Comparison of ENCODE assay signal across 7 cellular contexts in genomic region chr17:28723836-28724499, GRCh38. TPM values are rescaled to one million over a fixed set of nuclear protein-coding genes. Genes with fewer than 3 reads are reported as not detected.
A peak's percentile ranks its signal among the peaks of the same experiment; 100 is the strongest.
DNase-seq lines count a peak whose midpoint lies in the region; ATAC-seq and TF ChIP-seq lines count a peak whose summit lies in the region.
"Not testable (repeated sequence)": the region's sequence is repeated elsewhere in the genome, so short reads cannot be mapped to it uniquely, and the experiment has no call there.

No MANE protein-coding gene starts in this region.

- not testable (repeated sequence) for H2AK5ac ChIP-seq in neuronal stem cell (ENCODE audit: low read depth, low read length)

- 0 out of 2 replicates have a peak, but pooled peaks have one; percentile 19 for TF ChIP-seq POLR2A in Raji (IDR thresholded peaks at IDR 0.05; ENCODE audit: insufficient read depth, low read depth, low read length)

- peak overlapping the region; percentile 100 for H3K4me3 Mint-ChIP-seq in activated T-cell treated with anti-CD3 and anti-CD28 coated beads, Interleukin-2, amount 50 U/mL, for 4 hours

- peak overlapping the region; percentile 19 for H2BK5ac ChIP-seq in neuronal stem cell (ENCODE audit: low read length)

- peak overlapping the region; percentile 5 for H3K23ac ChIP-seq in neuronal stem cell (ENCODE audit: low read depth, low read length, poor library complexity)

- H3K4me2 ChIP-seq in DOHH2 (ENCODE audit: low read length) (peak overlapping the region; percentile 100), mammary epithelial cell (ENCODE audit: insufficient read depth, low read depth, low read length) (peak overlapping the region; percentile 16)
- not testable (repeated sequence) for H3K4me2 ChIP-seq in neuronal stem cell (ENCODE audit: insufficient read depth, low read length, poor library complexity, severe bottlenecking)

- not testable (repeated sequence) for H3K27me3 ChIP-seq in DOHH2 (ENCODE audit: control insufficient read depth, low read length); mammary epithelial cell (ENCODE audit: insufficient read depth, low read length); iPS-20b (ENCODE audit: insufficient read depth, low read length); neuronal stem cell (ENCODE audit: control insufficient read depth in 3 of 3, insufficient read depth in 3 of 3, low read depth in 1 of 3, low read length in 3 of 3)

- DNase-seq in KBM-7 = peak; percentile 16
- DNase-seq in activated T-cell treated with anti-CD3 and anti-CD28 coated beads, Interleukin-2, amount 50 U/mL, for 4 hours; mammary epithelial cell; neuronal stem cell (ENCODE audit: low spot score): not testable (repeated sequence)

- peaks cover 50% of the 10 kb centered on the region for H3K79me2 ChIP-seq in DOHH2 (ENCODE audit: control insufficient read depth, low read length)
- peaks cover 45% of the 10 kb centered on the region for H3K79me2 ChIP-seq in mammary epithelial cell (ENCODE audit: insufficient read depth, low read length)

- H3K36me3 Mint-ChIP-seq in activated T-cell treated with anti-CD3 and anti-CD28 coated beads, Interleukin-2, amount 50 U/mL, for 4 hours (ENCODE audit: insufficient read depth) = peaks cover 53% of the 10 kb centered on the region

- H3K27me3 Mint-ChIP-seq in activated T-cell treated with anti-CD3 and anti-CD28 coated beads, Interleukin-2, amount 50 U/mL, for 4 hours (ENCODE audit: low read depth) = not testable (repeated sequence)

- H4K8ac ChIP-seq in neuronal stem cell (ENCODE audit: low read depth, low read length) = not testable (repeated sequence)

- peaks cover 48% of the 10 kb centered on the region for H3K4me1 Mint-ChIP-seq in activated T-cell treated with anti-CD3 and anti-CD28 coated beads, Interleukin-2, amount 50 U/mL, for 4 hours (ENCODE audit: low read depth)

- not testable (repeated sequence) for H3K9me3 Mint-ChIP-seq in activated T-cell treated with anti-CD3 and anti-CD28 coated beads, Interleukin-2, amount 50 U/mL, for 4 hours

- H3K4ac ChIP-seq in neuronal stem cell (ENCODE audit: low read length) = not testable (repeated sequence)

- not testable (repeated sequence) for H2BK12ac ChIP-seq in neuronal stem cell (ENCODE audit: low read length)

- H3K79me1 ChIP-seq in neuronal stem cell (ENCODE audit: low read depth, low read length) = not testable (repeated sequence)

- peaks cover 22% of the 10 kb centered on the region for H4K20me1 ChIP-seq in DOHH2 (ENCODE audit: control insufficient read depth, insufficient read depth, low read depth, low read length)
- not testable (repeated sequence) for H4K20me1 ChIP-seq in mammary epithelial cell (ENCODE audit: insufficient read depth, low read length)

- TF ChIP-seq CTCF in DOHH2 (IDR thresholded peaks at IDR 0.05; ENCODE audit: low read depth, low read length, poor library complexity, severe bottlenecking); mammary epithelial cell (conservative IDR thresholded peaks at IDR 0.05 in 1 of 2, IDR thresholded peaks at IDR 0.05 in 1 of 2; ENCODE audit: extremely low read depth in 1 of 2, insufficient read depth in 1 of 2, low read depth in 1 of 2, low read length in 2 of 2): not testable (repeated sequence)

- H3K27ac ChIP-seq in DOHH2 (ENCODE audit: low read depth, low read length) = peak overlapping the region; percentile 93
- H3K27ac ChIP-seq in mammary epithelial cell (ENCODE audit: insufficient read depth, low read depth, low read length); iPS-20b (ENCODE audit: low read length); neuronal stem cell (replicated peaks; ENCODE audit: low read length): not testable (repeated sequence)

- not testable (repeated sequence) for H2BK120ac ChIP-seq in neuronal stem cell (ENCODE audit: low read depth, low read length)

- H3K36me3 ChIP-seq in DOHH2 (ENCODE audit: control insufficient read depth, low read length) (peaks cover 60% of the 10 kb centered on the region), mammary epithelial cell (ENCODE audit: insufficient read depth, low read length) (peaks cover 28% of the 10 kb centered on the region), iPS-20b (ENCODE audit: insufficient read depth, low read depth, low read length) (peaks cover 49% of the 10 kb centered on the region), neuronal stem cell (replicated peaks in 1 of 2; ENCODE audit: control insufficient read depth in 2 of 2, insufficient read depth in 2 of 2, low read length in 2 of 2) (peaks cover 31 to 52% of the 10 kb centered on the region in 2 donors)

- not testable (repeated sequence) for H3K9ac ChIP-seq in mammary epithelial cell (ENCODE audit: insufficient read depth, low read length)
- H3K9ac ChIP-seq in iPS-20b (ENCODE audit: low read depth, low read length) = peak overlapping the region; percentile 85; the same call in 1 of the 2 replicates
- peak overlapping the region; percentile 22 for H3K9ac ChIP-seq in neuronal stem cell (ENCODE audit: low read depth, low read length, poor library complexity)

- H3K18ac ChIP-seq in neuronal stem cell (ENCODE audit: low read length) = not testable (repeated sequence)

- dilution Hi-C loops in mammary epithelial cell (cut with HindIII; ENCODE audit: low sequenced_read_pairs) = not testable (repeated sequence)

- not testable (repeated sequence) for H3K9me3 ChIP-seq in DOHH2 (ENCODE audit: control insufficient read depth, insufficient read depth, low read length); mammary epithelial cell (replicated peaks; ENCODE audit: insufficient read depth, low read length); iPS-20b (ENCODE audit: insufficient read depth, low read depth, low read length); neuronal stem cell (replicated peaks in 1 of 2; ENCODE audit: control insufficient read depth in 2 of 2, insufficient read depth in 1 of 2, low read depth in 1 of 2, low read length in 2 of 2)

- ATAC-seq in activated T-cell treated with anti-CD3 and anti-CD28 coated beads, Interleukin-2, amount 50 U/mL, for 4 hours = not testable (repeated sequence)

- 68% methylated on average over 4 of the region's 4 CpGs for WGBS in mammary epithelial cell (ENCODE audit: low coverage, missing lambda C conversion rate)
- no CpG with 5 or more reads among the region's 4 CpGs for WGBS in neuronal stem cell (ENCODE audit: extremely low coverage in 2 of 2, insufficient read length in 2 of 2, insufficient replicate concordance in 1 of 2), 2 donors

- not testable (repeated sequence) for H3K14ac ChIP-seq in neuronal stem cell (ENCODE audit: low read length)

- H3F3A ChIP-seq in DOHH2 (ENCODE audit: control insufficient read depth, insufficient read depth) = peaks cover 67% of the 10 kb centered on the region

- H3K4me1 ChIP-seq in DOHH2 (ENCODE audit: control insufficient read depth, low read length) = peaks cover 59% of the 10 kb centered on the region
- peaks cover 56% of the 10 kb centered on the region for H3K4me1 ChIP-seq in mammary epithelial cell (ENCODE audit: insufficient read depth, low read length)
- H3K4me1 ChIP-seq in iPS-20b (ENCODE audit: insufficient read depth, low read length) = not testable (repeated sequence)
- peaks cover 24 to 29% of the 10 kb centered on the region in 2 donors for H3K4me1 ChIP-seq in neuronal stem cell (ENCODE audit: control insufficient read depth in 2 of 2, insufficient read depth in 1 of 2, low read depth in 1 of 2, low read length in 2 of 2)

- not testable (repeated sequence) for H4K91ac ChIP-seq in neuronal stem cell (ENCODE audit: low read depth, low read length, poor library complexity)

- intact Hi-C loops in mammary epithelial cell (cut with micrococcal nuclease) = not testable (repeated sequence)

- CTCF ChIA-PET in mammary epithelial cell (lab: Charles Lee; ENCODE audit: low non-redundant PET) = not testable (repeated sequence)

- H3K4me3 ChIP-seq in DOHH2 (ENCODE audit: low read length) (peak overlapping the region; percentile 94), iPS-20b (ENCODE audit: low read length) (peak overlapping the region; percentile 73; the same call in 1 of the 2 replicates), neuronal stem cell (ENCODE audit: low read length in 2 of 2) (peak overlapping the region in 1 of 2 donors; percentile 61)
- not testable (repeated sequence) for H3K4me3 ChIP-seq in mammary epithelial cell (replicated peaks in 1 of 3; ENCODE audit: insufficient read depth in 1 of 3, low read depth in 2 of 3, low read length in 3 of 3)

- H2BK15ac ChIP-seq in neuronal stem cell (ENCODE audit: low read length) = not testable (repeated sequence)

- not testable (repeated sequence) for BruUV-seq in mammary epithelial cell (replicated peaks; lab: Mats Ljungman, UMichigan)

- not testable (repeated sequence) for H3K9me2 ChIP-seq in DOHH2 (replicated peaks; ENCODE audit: control insufficient read depth, low read length)

- in situ Hi-C loops in KBM-7 (cut with MboI; ENCODE audit: low pct_unique_long_range_greater_than_20kb, low sequenced_read_pairs); mammary epithelial cell (cut with MboI; ENCODE audit: low sequenced_read_pairs in 2 of 2): not testable (repeated sequence)

- not testable (repeated sequence) for H2AFZ ChIP-seq in mammary epithelial cell (ENCODE audit: low read depth, low read length); neuronal stem cell (ENCODE audit: low read length)

RNA-seq across cellular contexts. Expression of gene TLCD1, which starts 2.1 kb away (rescaled TPM):
- total RNA-seq in activated T-cell treated with anti-CD3 and anti-CD28 coated beads, Interleukin-2, amount 50 U/mL, for 4 hours = 10 to 100 TPM; 20.8 to 28.5 (median 23.8) TPM
- 10 to 100 TPM in 1 of 2 donors, 1 to 10 TPM in 1; 4.7 to 16.7 TPM for total RNA-seq in mammary epithelial cell
- 19.8 TPM for polyA plus RNA-seq in mammary epithelial cell
- 10.1 TPM for polyA minus RNA-seq in mammary epithelial cell
- polyA plus RNA-seq in neuronal stem cell (2013, experiment 1 of 2) = 9.1 TPM
- polyA plus RNA-seq in neuronal stem cell (2013, experiment 2 of 2) = 8.3 TPM

RNA-seq across cellular contexts. Expression of gene RPL23A, which starts 4.2 kb away (rescaled TPM):
- 1,000 to 10,000 TPM; 2,218 to 2,392 (median 2,312) TPM for total RNA-seq in activated T-cell treated with anti-CD3 and anti-CD28 coated beads, Interleukin-2, amount 50 U/mL, for 4 hours
- total RNA-seq in mammary epithelial cell = 1,000 to 10,000 TPM in 1 of 2 donors, 100 to 1,000 TPM in 1; 335 to 1,232 TPM
- 685 TPM for polyA plus RNA-seq in mammary epithelial cell
- polyA minus RNA-seq in mammary epithelial cell = 785 TPM
- 3,397 TPM for polyA plus RNA-seq in neuronal stem cell (2013, experiment 1 of 2)
- 3,279 TPM for polyA plus RNA-seq in neuronal stem cell (2013, experiment 2 of 2)

RNA-seq across cellular contexts. Expression of gene NEK8, which starts 4.6 kb away (rescaled TPM):
- total RNA-seq in activated T-cell treated with anti-CD3 and anti-CD28 coated beads, Interleukin-2, amount 50 U/mL, for 4 hours = 1 to 10 TPM; 5.8 to 7.7 (median 7.6) TPM
- total RNA-seq in mammary epithelial cell = 1 to 10 TPM; 5.5 to 7.0 TPM
- 4.6 TPM for polyA plus RNA-seq in mammary epithelial cell
- 2.6 TPM for polyA minus RNA-seq in mammary epithelial cell
- polyA plus RNA-seq in neuronal stem cell (2013, experiment 1 of 2) = 4.5 TPM
- 4.3 TPM for polyA plus RNA-seq in neuronal stem cell (2013, experiment 2 of 2)

RNA-seq across cellular contexts. Expression of gene RAB34, which starts 6.3 kb away (rescaled TPM):
- 100 to 1,000 TPM in 1 of 3 donors, 10 to 100 TPM in 2; 11.3 to 100 (median 14.1) TPM for total RNA-seq in activated T-cell treated with anti-CD3 and anti-CD28 coated beads, Interleukin-2, amount 50 U/mL, for 4 hours
- 10 to 100 TPM; 68.2 to 83.4 TPM for total RNA-seq in mammary epithelial cell
- polyA plus RNA-seq in mammary epithelial cell = 176 TPM
- polyA minus RNA-seq in mammary epithelial cell = 135 TPM
- 76.6 TPM for polyA plus RNA-seq in neuronal stem cell (2013, experiment 1 of 2)
- 73.6 TPM for polyA plus RNA-seq in neuronal stem cell (2013, experiment 2 of 2)

RNA-seq across cellular contexts. Expression of gene PROCA1, which starts 12.3 kb away (rescaled TPM):
- 1 to 10 TPM in 2 of 3 donors, under 1 TPM in 1; 0.83 to 1.2 (median 1.1) TPM for total RNA-seq in activated T-cell treated with anti-CD3 and anti-CD28 coated beads, Interleukin-2, amount 50 U/mL, for 4 hours
- 1 to 10 TPM in 1 of 2 donors, under 1 TPM in 1; 0.17 to 1.1 TPM for total RNA-seq in mammary epithelial cell
- 0.82 TPM for polyA plus RNA-seq in mammary epithelial cell
- polyA minus RNA-seq in mammary epithelial cell = 7.0 TPM
- 24.4 TPM for polyA plus RNA-seq in neuronal stem cell (2013, experiment 1 of 2)
- polyA plus RNA-seq in neuronal stem cell (2013, experiment 2 of 2) = 25.2 TPM
